Comparison of ENCODE assay signal across 1 cellular context in genomic region chr15:51516291-51516690, GRCh38.
TF ChIP-seq lines count a peak whose summit lies in the region.

No MANE protein-coding gene starts in this region.

TF ChIP-seq in GM12878, 131 proteins besides CTCF, POLR2A, EP300 and RAD21 (continued from another document):
- TF ChIP-seq SUPT20H (IDR thresholded peaks at IDR 0.05; ENCODE audit: borderline replicate concordance, control insufficient read depth, low read depth, low read length) (no peak), IRF3 (IDR thresholded peaks at IDR 0.05) (no peak)
